ENCODE assay signal across 38 cellular contexts in the genomic region with DNA sequence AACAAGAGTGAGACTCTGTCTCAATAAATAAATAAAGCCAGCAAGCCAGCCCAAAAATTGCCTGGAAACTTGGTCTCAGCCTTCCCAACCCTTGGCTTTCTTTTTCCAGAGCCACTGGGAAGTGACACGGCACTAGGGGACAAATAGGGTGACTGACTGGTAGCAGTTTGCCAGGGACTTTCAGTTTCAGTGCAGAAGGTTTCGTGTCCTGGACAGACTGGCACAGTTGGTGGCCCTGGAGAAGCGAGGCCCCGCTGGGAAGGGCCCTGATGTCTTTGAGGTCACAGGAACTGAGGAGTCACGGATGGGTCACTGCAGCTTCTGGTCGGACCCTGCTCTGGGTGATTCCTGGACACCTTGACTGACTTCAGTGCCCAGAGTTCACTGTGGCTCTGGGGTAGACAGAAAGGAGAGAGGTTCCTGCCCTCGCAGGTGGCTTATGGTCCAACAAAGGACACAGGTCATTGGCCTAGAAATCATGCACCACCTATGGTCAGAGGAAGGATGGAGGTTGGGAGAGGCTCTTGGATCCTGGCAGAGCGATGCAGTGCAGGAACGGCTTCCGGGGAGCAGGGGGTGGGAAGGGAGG. TPM values are rescaled to one million over a fixed set of nuclear protein-coding genes. Genes with fewer than 3 reads are reported as not detected.
"Had no signal": no experiment of that assay in that cellular context is flagged by ENCODE, and none has a peak within 500 bp of the region (broad histone marks: within the 10 kb centered on the region; RNA-seq: fewer than 3 reads in every experiment).

No MANE protein-coding gene starts in this region.

- DNase-seq: activated CD4-positive, alpha-beta memory T cell treated with anti-CD3 and anti-CD28 coated beads for 36 hours; activated CD4-positive, alpha-beta T cell treated with anti-CD3 and anti-CD28 coated beads, Interleukin-2, amount 10 ng/mL, durations not matched to agents 24 days and 14 days; activated CD4-positive, CD25-positive, alpha-beta regulatory T cell treated with anti-CD3 and anti-CD28 coated beads, Interleukin-2, amount 50 U/mL, for 72 hours; activated CD8-positive, alpha-beta memory T cell treated with anti-CD3 and anti-CD28 coated beads, Interleukin-2, amount 50 U/mL, for 4 hours; activated effector memory CD4-positive, alpha-beta T cell treated with anti-CD3 and anti-CD28 coated beads, Interleukin-2, amount 50 U/mL, for 16 hours; activated naive CD4-positive, alpha-beta T cell treated with anti-CD3 and anti-CD28 coated beads for 36 hours; activated naive CD8-positive, alpha-beta T cell treated with anti-CD3 and anti-CD28 coated beads, Interleukin-2, amount 10 ng/mL, durations not matched to agents 7 days and 5 days; activated T-cell treated with anti-CD3 and anti-CD28 coated beads, Interleukin-2, amount 50 U/mL, for 1 hour; brain microvascular endothelial cell; caudate nucleus; cortex of kidney; effector memory CD8-positive, alpha-beta T cell; erythroblast; gastrocnemius medialis; left cardiac atrium; ovary; stimulated activated CD4-positive, alpha-beta T cell treated with anti-CD3 and anti-CD28 coated beads, Interleukin-15, amount 100 ng/mL, for 24 hours; stimulated activated CD4-positive, alpha-beta T cell treated with anti-CD3 and anti-CD28 coated beads, Interleukin-2, amount 100 ng/mL, for 24 hours; stimulated activated naive CD4-positive, alpha-beta T cell treated with Interleukin-2 at 50 U/mL for 16 hours; T-helper 9 cell; WERI-Rb-1 had no signal

- H3K36me3 ChIP-seq: ascending aorta, brain microvascular endothelial cell, gastrocnemius medialis, neutrophil, ovary, tibial nerve, WERI-Rb-1 had no signal

- H3K9me3 ChIP-seq: ascending aorta, gastrocnemius medialis, neutrophil, ovary, tibial nerve had no signal

- H3K4me1 Mint-ChIP-seq: nephron had no signal

- H3K4me1 ChIP-seq: gastrocnemius medialis had no signal

- H3K27ac Mint-ChIP-seq: activated CD4-positive, alpha-beta memory T cell treated with anti-CD3 and anti-CD28 coated beads for 36 hours; activated CD4-positive, alpha-beta T cell treated with anti-CD3 and anti-CD28 coated beads, Interleukin-2, amount 10 ng/mL, durations not matched to agents 24 days and 14 days; activated naive CD4-positive, alpha-beta T cell treated with anti-CD3 and anti-CD28 coated beads for 36 hours; activated naive CD8-positive, alpha-beta T cell treated with anti-CD3 and anti-CD28 coated beads, Interleukin-2, amount 10 ng/mL, durations not matched to agents 7 days and 5 days; activated T-helper 1 cell treated with anti-CD3 and anti-CD28 coated beads, Interleukin-12 subunit alpha, Interleukin-12 subunit beta, Interleukin-2, Interleukin-4 antibody, amounts not matched to agents 30 ng/mL and 10 ng/mL and 1 ng/mL, durations not matched to agents 14 hours and 24 hours and 36 hours; nephron; progenitor cell of endocrine pancreas had no signal

- ATAC-seq: effector memory CD8-positive, alpha-beta T cell; gastrocnemius medialis; left cardiac atrium had no signal

- H3K4me3 Mint-ChIP-seq: activated CD4-positive, alpha-beta memory T cell treated with anti-CD3 and anti-CD28 coated beads for 36 hours; activated naive CD4-positive, alpha-beta T cell treated with anti-CD3 and anti-CD28 coated beads for 36 hours; activated naive CD8-positive, alpha-beta T cell treated with anti-CD3 and anti-CD28 coated beads, Interleukin-2, amount 10 ng/mL, durations not matched to agents 7 days and 5 days; activated T-helper 1 cell treated with anti-CD3 and anti-CD28 coated beads, Interleukin-12 subunit alpha, Interleukin-12 subunit beta, Interleukin-2, Interleukin-4 antibody, amounts not matched to agents 30 ng/mL and 10 ng/mL and 1 ng/mL, durations not matched to agents 14 hours and 24 hours and 36 hours had no signal

- H2AFZ ChIP-seq: hepatocyte had no signal

- H3K79me2 ChIP-seq: hepatocyte had no signal

- H3K9me3 Mint-ChIP-seq: activated CD4-positive, alpha-beta memory T cell treated with anti-CD3 and anti-CD28 coated beads for 36 hours; activated CD4-positive, alpha-beta T cell treated with anti-CD3 and anti-CD28 coated beads, Interleukin-2, amount 10 ng/mL, durations not matched to agents 24 days and 14 days; activated naive CD4-positive, alpha-beta T cell treated with anti-CD3 and anti-CD28 coated beads for 36 hours; activated naive CD8-positive, alpha-beta T cell treated with anti-CD3 and anti-CD28 coated beads, Interleukin-2, amount 10 ng/mL, durations not matched to agents 7 days and 5 days; activated T-helper 1 cell treated with anti-CD3 and anti-CD28 coated beads, Interleukin-12 subunit alpha, Interleukin-12 subunit beta, Interleukin-2, Interleukin-4 antibody, amounts not matched to agents 30 ng/mL and 10 ng/mL and 1 ng/mL, durations not matched to agents 14 hours and 24 hours and 36 hours; effector memory CD8-positive, alpha-beta T cell; memory B cell; nephron had no signal

- H3K27ac ChIP-seq: ascending aorta, brain microvascular endothelial cell, gastrocnemius medialis, hepatocyte, neutrophil, ovary, tibial nerve, WERI-Rb-1 had no signal

- FAIRE-seq: keratinocyte, TTC549 had no signal

- H3K4me3 ChIP-seq: ascending aorta, gastrocnemius medialis, hepatocyte, ovary, tibial nerve had no signal

- H3K27me3 ChIP-seq: ascending aorta, brain microvascular endothelial cell, hepatocyte, ovary had no signal

- H3K4me2 ChIP-seq: hepatocyte had no signal

- H3K36me3 Mint-ChIP-seq: activated CD4-positive, alpha-beta memory T cell treated with anti-CD3 and anti-CD28 coated beads for 36 hours; activated naive CD8-positive, alpha-beta T cell treated with anti-CD3 and anti-CD28 coated beads, Interleukin-2, amount 10 ng/mL, durations not matched to agents 7 days and 5 days; memory B cell had no signal

RNA-seq across cellular contexts. Expression of a gene that starts 2.7 kb away (rescaled TPM):
- total RNA-seq: ascending aorta; gastrocnemius medialis; T-helper 1 cell treated with Interleukin-12 subunit alpha and Interleukin-12 subunit beta and Interleukin-4 antibody, amounts not matched to agents 30 ng/mL and 1 ng/mL, for 36 hours had no signal

RNA-seq across cellular contexts. Expression of a gene that starts 11.6 kb away (rescaled TPM):
- total RNA-seq: activated naive CD4-positive, alpha-beta T cell treated with anti-CD3 and anti-CD28 coated beads for 36 hours; activated naive CD8-positive, alpha-beta T cell treated with anti-CD3 and anti-CD28 coated beads, Interleukin-2, amount 10 ng/mL, durations not matched to agents 7 days and 5 days; ascending aorta; chondrocyte; gastrocnemius medialis; hepatocyte; left cardiac atrium; lower leg skin; mononuclear cell; ovary; progenitor cell of endocrine pancreas; renal cortical epithelial cell; T-helper 1 cell treated with Interleukin-12 subunit alpha and Interleukin-12 subunit beta and Interleukin-4 antibody, amounts not matched to agents 30 ng/mL and 1 ng/mL, for 36 hours; temporal lobe; tibial nerve; ureter had no signal
- polyA plus RNA-seq: hepatocyte, keratinocyte, ovary had no signal

RNA-seq across cellular contexts. Expression of a gene that starts 17.9 kb away (rescaled TPM):
- total RNA-seq: ascending aorta, gastrocnemius medialis, left cardiac atrium, ureter had no signal
